1 cellular context compared by ENCODE assay signal in the genomic region with DNA sequence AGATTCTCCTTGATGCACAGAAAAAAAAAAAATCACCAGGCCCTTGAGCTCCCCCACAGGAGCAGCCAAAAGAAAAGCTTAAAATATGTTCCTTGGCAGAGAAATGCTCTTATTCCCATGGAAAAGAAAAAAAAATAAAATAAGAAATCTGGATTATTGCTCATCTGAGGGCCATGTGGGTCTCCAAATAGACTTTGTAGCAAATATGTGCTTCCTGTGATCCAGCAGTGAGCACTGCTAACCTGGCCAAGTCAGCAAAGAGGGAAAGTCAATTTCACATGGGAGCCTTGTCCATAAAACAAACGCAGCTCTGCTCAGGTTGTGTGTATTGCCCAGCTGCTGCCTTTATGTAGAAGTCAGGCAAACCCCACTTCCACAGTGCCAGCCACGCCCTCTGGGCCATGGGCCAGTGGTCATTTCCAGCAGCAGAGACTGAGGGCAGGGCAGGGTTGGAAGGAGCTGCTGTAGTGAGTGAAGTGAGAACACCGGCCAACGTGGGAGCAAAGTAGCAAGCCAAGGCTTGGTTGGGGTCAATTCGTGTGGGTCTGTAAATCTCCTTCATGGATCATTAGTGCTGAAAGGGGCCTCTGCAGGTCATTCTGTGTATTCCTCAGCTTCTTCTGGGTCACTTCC.
TF ChIP-seq lines count a peak whose summit lies in the region.

No MANE protein-coding gene starts in this region.

TF ChIP-seq in HepG2, 621 proteins besides CTCF, POLR2A, EP300 and RAD21 (continued from another document):
- no peak for TF ChIP-seq ZHX2 (IDR thresholded peaks at IDR 0.05; ENCODE audit: low read depth)
- no peak for TF ChIP-seq ZHX2 (CRISPR knock-in tag; IDR thresholded peaks at IDR 0.05; ENCODE audit: borderline replicate concordance)
- no peak for TF ChIP-seq ZNF652 (CRISPR knock-in tag; IDR thresholded peaks at IDR 0.05; ENCODE audit: borderline replicate concordance, low read depth)
- no peak for TF ChIP-seq ZNF784 (CRISPR knock-in tag; IDR thresholded peaks at IDR 0.05; ENCODE audit: borderline replicate concordance)
- TF ChIP-seq FOXP1 (IDR thresholded peaks at IDR 0.05) = no peak
- TF ChIP-seq FOXP1 (CRISPR knock-in tag; IDR thresholded peaks at IDR 0.05) = no peak
- no peak for TF ChIP-seq ZNF589 (CRISPR knock-in tag; conservative IDR thresholded peaks at IDR 0.05)
- no peak for TF ChIP-seq ZNF543 (CRISPR knock-in tag; IDR thresholded peaks at IDR 0.05)
- no peak for TF ChIP-seq KDM1A (CRISPR knock-in tag; IDR thresholded peaks at IDR 0.05)
- TF ChIP-seq ZNF703 (CRISPR knock-in tag; IDR thresholded peaks at IDR 0.05; ENCODE audit: borderline replicate concordance) = no peak
- TF ChIP-seq ZNF788 (CRISPR knock-in tag; IDR thresholded peaks at IDR 0.05; ENCODE audit: borderline replicate concordance) = no peak
- no peak for TF ChIP-seq ATAD3A (CRISPR knock-in tag; IDR thresholded peaks at IDR 0.05)
- no peak for TF ChIP-seq SNAPC2 (CRISPR knock-in tag; IDR thresholded peaks at IDR 0.05)
- TF ChIP-seq ZBTB26 (CRISPR knock-in tag; IDR thresholded peaks at IDR 0.05; ENCODE audit: borderline replicate concordance) = no peak
- TF ChIP-seq KMT2B (CRISPR knock-in tag; IDR thresholded peaks at IDR 0.05) = no peak
- no peak for TF ChIP-seq ZNF253 (CRISPR knock-in tag; IDR thresholded peaks at IDR 0.05; ENCODE audit: borderline replicate concordance)
- no peak for TF ChIP-seq ATF2 (CRISPR knock-in tag; IDR thresholded peaks at IDR 0.05)
- no peak for TF ChIP-seq ZNF205 (CRISPR knock-in tag; IDR thresholded peaks at IDR 0.05)
TF ChIP-seq in HepG2: peak in this region for 0.
